ENCODE assay signal across 22 cellular contexts in genomic region chr5:120555345-120555744, GRCh38.
DNase-seq lines count a peak whose midpoint lies in the region; ATAC-seq, FAIRE-seq and TF ChIP-seq lines count a peak whose summit lies in the region.
"Had no signal": no experiment of that assay in that cellular context is flagged by ENCODE, and none has a peak within 500 bp of the region (broad histone marks: within the 10 kb centered on the region; RNA-seq: fewer than 3 reads in every experiment).

No MANE protein-coding gene starts in this region.

- no peak overlapping the region for H2BK120ac ChIP-seq in IMR-90 (ENCODE audit: low read depth, low read length)
- no peak overlapping the region for H2BK120ac ChIP-seq in H1 (replicated peaks; ENCODE audit: low read depth, low read length)

- intact Hi-C loops in IMR-90 (cut with micrococcal nuclease): loop anchor here (5.0 kb wide), 1 partner anchor 42 kb away; no protein-coding TSS in a partner anchor
- intact Hi-C loops in K562 (cut with micrococcal nuclease): no loop called here

- FAIRE-seq in K562 (lab: Jason Lieb, UNC) (peak; percentile 75), H1 (lab: Jason Lieb, UNC) (no peak)
- FAIRE-seq: A204.1, D721Med, G401.6, GM12891 had no signal

- no peak overlapping the region for H2BK12ac ChIP-seq in H1 (ENCODE audit: low read depth, low read length)

- H3K27me3 ChIP-seq in IMR-90 (ENCODE audit: control insufficient read depth, insufficient read depth, low read length): no peaks in the 10 kb centered on the region
- H3K27me3 ChIP-seq in K562 (ENCODE audit: control insufficient read depth in 2 of 2, insufficient read depth in 2 of 2, low read length in 2 of 2): no peaks in the 10 kb centered on the region
- no peaks in the 10 kb centered on the region for H3K27me3 ChIP-seq in H1 (replicated peaks in 1 of 4; ENCODE audit: control insufficient read depth in 3 of 4, extremely low read depth in 1 of 4, insufficient read depth in 3 of 4, low read length in 3 of 4)
- H3K27me3 ChIP-seq: BE2C, BLaER1 had no signal

- no peak overlapping the region for H3K27ac ChIP-seq in IMR-90 (ENCODE audit: insufficient read depth, low read length)
- peak overlapping the region; percentile 8; the same call in 1 of the 3 replicates for H3K27ac ChIP-seq in K562 (ENCODE audit: extremely low read depth, low read depth, low read length)
- H3K27ac ChIP-seq in H1 (ENCODE audit: low read depth, low read length): no peak overlapping the region
- H3K27ac ChIP-seq: BLaER1 had no signal

- H3K9me3 ChIP-seq in IMR-90 (ENCODE audit: control insufficient read depth, insufficient read depth, low read length): no peaks in the 10 kb centered on the region
- H3K9me3 ChIP-seq in K562 (replicated peaks; ENCODE audit: control insufficient read depth, insufficient read depth, low read depth, low read length): no peaks in the 10 kb centered on the region
- no peaks in the 10 kb centered on the region for H3K9me3 ChIP-seq in H1 (ENCODE audit: insufficient read depth in 2 of 2, low read depth in 1 of 2, low read length in 1 of 2)
- H3K9me3 ChIP-seq: BE2C, BLaER1, Caco-2 had no signal

- H3K79me1 ChIP-seq in IMR-90 (ENCODE audit: low read depth in 1 of 2, low read length in 2 of 2) (peaks cover 24 to 28% of the 10 kb centered on the region in 2 experiments), H1 (ENCODE audit: low read depth, low read length) (no peaks in the 10 kb centered on the region)

- H3K14ac ChIP-seq in IMR-90 (replicated peaks; ENCODE audit: low read depth, low read length) (no peak overlapping the region), H1 (ENCODE audit: insufficient read length) (no peak overlapping the region)

- H3K36me3 ChIP-seq in IMR-90 (ENCODE audit: control insufficient read depth, insufficient read depth, low read length): no peaks in the 10 kb centered on the region
- no peaks in the 10 kb centered on the region for H3K36me3 ChIP-seq in K562 (ENCODE audit: control insufficient read depth, insufficient read depth, low read length)
- no peaks in the 10 kb centered on the region for H3K36me3 ChIP-seq in H1 (ENCODE audit: control insufficient read depth in 2 of 4, insufficient read depth in 4 of 4, low read length in 3 of 4)
- H3K36me3 ChIP-seq: BE2C, BLaER1 had no signal

- H4K5ac ChIP-seq in IMR-90 (ENCODE audit: low read depth, low read length): peak overlapping the region; percentile 37; the same call in 1 of the 2 replicates
- no peak overlapping the region for H4K5ac ChIP-seq in H1 (ENCODE audit: insufficient read length, low read depth, low read length)

- POLR2A ChIA-PET in IMR-90 (lab: Charles Lee; ENCODE audit: unreplicated experiment): no interaction called here
- POLR2A ChIA-PET in K562 (lab: Yijun Ruan, JAX): no interaction called here
- POLR2A ChIA-PET in H1 (lab: Charles Lee; ENCODE audit: partially characterized antibody): no interaction called here

- H3K79me2 ChIP-seq in K562 (ENCODE audit: control insufficient read depth, insufficient read depth, low read length) (no peaks in the 10 kb centered on the region; the same call in 2 of the 3 replicates), H1 (ENCODE audit: control insufficient read depth in 1 of 2, insufficient read depth in 2 of 2, low read length in 2 of 2) (no peaks in the 10 kb centered on the region)

- no peak overlapping the region for H3K4me2 ChIP-seq in IMR-90 (ENCODE audit: low read depth, low read length)
- peak overlapping the region; percentile 7; the same call in 1 of the 2 replicates for H3K4me2 ChIP-seq in K562 (ENCODE audit: insufficient read depth, low read length)
- H3K4me2 ChIP-seq in H1 (ENCODE audit: insufficient read depth in 1 of 2, low read depth in 2 of 2, low read length in 2 of 2): no peak overlapping the region
- H3K4me2 ChIP-seq: BLaER1 had no signal

- CTCF ChIA-PET in IMR-90 (lab: Yijun Ruan, JAX): no interaction called here
- CTCF ChIA-PET in K562 (lab: Yijun Ruan, JAX; ENCODE audit: low intra/inter-chr PET ratio): interaction anchor here (0.7 kb wide), 1 partner anchor 35 kb away, joined by 6 read pairs; no protein-coding TSS in a partner anchor
- CTCF ChIA-PET in H1 (lab: Charles Lee; ENCODE audit: partially characterized antibody): interaction anchor here (0.6 to 1.1 kb wide), 3 partner anchors 24 to 1198 kb away, joined by 4 to 5 read pairs (median 4); no protein-coding TSS in a partner anchor

- no peak overlapping the region for H4K91ac ChIP-seq in IMR-90 (ENCODE audit: insufficient read depth, low read depth, low read length)
- H4K91ac ChIP-seq in H1 (replicated peaks; ENCODE audit: insufficient read length, low read length): no peak overlapping the region

- no peak for DNase-seq in IMR-90
- DNase-seq in K562 (ENCODE audit: extremely low read depth in 1 of 4, low spot score in 3 of 4): peak in 1 of 4 experiments; percentile 58
- no peak for DNase-seq in H1 (ENCODE audit: low read depth in 1 of 2, low spot score in 2 of 2)
- DNase-seq in HPDE6-E6E7 (ENCODE audit: extremely low spot score): no peak
- DNase-seq in cerebellum (ENCODE audit: low spot score): no peak
- DNase-seq in midbrain (lab: John Stamatoyannopoulos, UW): no peak
- DNase-seq: 8988T; ACHN; BE2C; C1 segment of cervical spinal cord; Caco-2; Calu3; CD4-positive, alpha-beta memory T cell; CD4-positive, CD25-positive, alpha-beta regulatory T cell; CD8-positive, alpha-beta memory T cell; DMS79 treated with DMSO at 0.1 percent for 48 hours; GF-D8 had no signal

- TF ChIP-seq RAD21 in IMR-90 (IDR thresholded peaks at IDR 0.05; ENCODE audit: low read length) (no peak), K562 (CRISPR knock-in tag; conservative IDR thresholded peaks at IDR 0.05 in 1 of 2, IDR thresholded peaks at IDR 0.05 in 1 of 2) (no peak), H1 (IDR thresholded peaks at IDR 0.05 in 1 of 2, conservative IDR thresholded peaks at IDR 0.05 in 1 of 2; ENCODE audit: low read depth in 2 of 2, low read length in 2 of 2) (no peak)

- TF ChIP-seq CTCF in IMR-90 (conservative IDR thresholded peaks at IDR 0.05; ENCODE audit: low read depth, low read length) (no peak), K562 (IDR thresholded peaks at IDR 0.05 in 2 of 3, conservative IDR thresholded peaks at IDR 0.05 in 1 of 3; ENCODE audit: insufficient read depth in 2 of 3, low read depth in 1 of 3, low read length in 3 of 3) (no peak), H1 (IDR thresholded peaks at IDR 0.05; ENCODE audit: control extremely low read depth in 1 of 3, insufficient read depth in 1 of 3, low read depth in 1 of 3, low read length in 3 of 3) (no peak)

- H2BK15ac ChIP-seq in IMR-90 (ENCODE audit: low read depth, low read length) (no peak overlapping the region), H1 (ENCODE audit: low read length) (no peak overlapping the region)

- H2AK9ac ChIP-seq in IMR-90 (replicated peaks; ENCODE audit: low read depth, low read length, poor library complexity): no peak overlapping the region

- TF ChIP-seq POLR2A in IMR-90 (IDR thresholded peaks at IDR 0.05; ENCODE audit: low read depth, low read length) (no peak), K562 (conservative IDR thresholded peaks at IDR 0.05) (no peak), H1 (IDR thresholded peaks at IDR 0.05; ENCODE audit: control extremely low read depth in 1 of 2, low read depth in 2 of 2, low read length in 2 of 2) (no peak)

- H3K4ac ChIP-seq in IMR-90 (ENCODE audit: low read depth, low read length) (no peak overlapping the region), H1 (replicated peaks; ENCODE audit: insufficient read length, low read depth, low read length) (no peak overlapping the region)

- H2AFZ ChIP-seq in IMR-90 (replicated peaks; ENCODE audit: low read length, poor library complexity) (no peak overlapping the region), K562 (ENCODE audit: low read depth, low read length) (peak overlapping the region; percentile 48; the same call in 1 of the 2 replicates), H1 (ENCODE audit: low read length) (0 out of 2 replicates have a peak overlapping the region, but pooled peaks have one; percentile 34)

- dilution Hi-C loops in IMR-90 (cut with HindIII; ENCODE audit: low sequenced_read_pairs, unreplicated experiment): no loop called here

- no peak overlapping the region for H2BK5ac ChIP-seq in IMR-90 (ENCODE audit: low read depth, low read length, poor library complexity, severe bottlenecking)
- H2BK5ac ChIP-seq in H1 (ENCODE audit: low read depth, low read length): no peak overlapping the region

- BruUV-seq in IMR-90 (replicated peaks; lab: Mats Ljungman, UMichigan) (no TSS peak), K562 (replicated peaks; lab: Mats Ljungman, UMichigan) (no TSS peak)

- ATAC-seq in IMR-90 (ENCODE audit: low read depth): no peak
- peak; percentile 88 for ATAC-seq in K562

- H3K23ac ChIP-seq in IMR-90 (ENCODE audit: low read depth, low read length): no peak overlapping the region
- no peak overlapping the region for H3K23ac ChIP-seq in H1 (ENCODE audit: insufficient read length)

- H3K9me1 ChIP-seq in IMR-90 (ENCODE audit: insufficient read depth, low read length): peaks cover 4% of the 10 kb centered on the region; the same call in 1 of the 2 replicates
- no peaks in the 10 kb centered on the region for H3K9me1 ChIP-seq in K562 (ENCODE audit: control insufficient read depth, insufficient read depth, low read length)

- H2BK20ac ChIP-seq in IMR-90 (ENCODE audit: low read depth, low read length): no peak overlapping the region
- no peak overlapping the region for H2BK20ac ChIP-seq in H1 (ENCODE audit: low read length)

- no peak overlapping the region for H3K18ac ChIP-seq in IMR-90 (ENCODE audit: low read depth, low read length)
- H3K18ac ChIP-seq in H1 (ENCODE audit: extremely low read depth, low read length): no peak overlapping the region

- no peaks in the 10 kb centered on the region for H3K23me2 ChIP-seq in H1 (ENCODE audit: low read depth, low read length)

- H3K9ac ChIP-seq in IMR-90 (ENCODE audit: low read depth, low read length) (no peak overlapping the region), K562 (ENCODE audit: insufficient read depth in 1 of 2, low read depth in 2 of 2, low read length in 2 of 2) (no peak overlapping the region), H1 (replicated peaks in 1 of 4; ENCODE audit: extremely low read depth in 1 of 4, low read depth in 3 of 4, low read length in 3 of 4) (no peak overlapping the region)
- H3K9ac ChIP-seq: BLaER1 had no signal

- H4K20me1 ChIP-seq in IMR-90 (ENCODE audit: insufficient read depth, low read length) (no peaks in the 10 kb centered on the region), K562 (replicated peaks; ENCODE audit: control insufficient read depth, insufficient read depth, low read length) (no peaks in the 10 kb centered on the region), H1 (replicated peaks in 1 of 2; ENCODE audit: control insufficient read depth in 1 of 2, insufficient read depth in 2 of 2, low read length in 2 of 2) (no peaks in the 10 kb centered on the region)
- H4K20me1 ChIP-seq: BLaER1 had no signal

- H2AK5ac ChIP-seq in IMR-90 (ENCODE audit: low read depth, low read length): no peak overlapping the region
- no peak overlapping the region for H2AK5ac ChIP-seq in H1 (ENCODE audit: low read depth, low read length)

- TF ChIP-seq EP300 in K562 (IDR thresholded peaks at IDR 0.05; ENCODE audit: low read length): peak; percentile 16; the same call in 1 of the 2 replicates
- no peak for TF ChIP-seq EP300 in H1 (IDR thresholded peaks at IDR 0.05; ENCODE audit: borderline replicate concordance in 1 of 2, low read depth in 2 of 2, low read length in 2 of 2)

- in situ Hi-C loops in IMR-90 (cut with MboI; ENCODE audit: low sequenced_read_pairs) (no loop called here), K562 (cut with MboI) (no loop called here)

- H3K4me1 ChIP-seq in IMR-90 (ENCODE audit: control insufficient read depth, insufficient read depth, low read length): 0 out of 2 replicates have a peak, but pooled peaks cover 2% of the 10 kb centered on the region
- H3K4me1 ChIP-seq in K562 (replicated peaks in 1 of 2; ENCODE audit: control insufficient read depth in 2 of 2, insufficient read depth in 2 of 2, low read length in 2 of 2): no peaks in the 10 kb centered on the region; a peak in 2 of 5 replicates
- H3K4me1 ChIP-seq in H1 (replicated peaks in 1 of 4; ENCODE audit: control insufficient read depth in 3 of 4, insufficient read depth in 4 of 4, low read length in 3 of 4): no peaks in the 10 kb centered on the region
- H3K4me1 ChIP-seq: BE2C, BLaER1, Caco-2 had no signal

- H4K8ac ChIP-seq in IMR-90 (ENCODE audit: low read depth in 2 of 2, low read length in 2 of 2): no peak overlapping the region
- no peak overlapping the region for H4K8ac ChIP-seq in H1 (ENCODE audit: extremely low read depth, insufficient read depth, low read length)

- H3K4me3 ChIP-seq in IMR-90 (ENCODE audit: insufficient read depth, low read depth, low read length): no peak overlapping the region
- H3K4me3 ChIP-seq in K562: no peak overlapping the region
- no peak overlapping the region for H3K4me3 ChIP-seq in H1 (ENCODE audit: extremely low read depth in 1 of 4, insufficient read depth in 2 of 4, low read depth in 3 of 4, low read length in 4 of 4)
- H3K4me3 ChIP-seq: BLaER1 had no signal

- 100% methylated on average over 1 of the region's 2 CpGs; no CpG with 5 or more reads in 1 of the 2 experiments for WGBS in IMR-90 (ENCODE audit: extremely low coverage in 2 of 2, insufficient read length in 1 of 2), 2 experiments
- 8% methylated on average over 2 of the region's 2 CpGs for WGBS in K562 (ENCODE audit: insufficient coverage, low coverage, missing lambda C conversion rate)
- 88% methylated on average over 2 of the region's 2 CpGs; no CpG with 5 or more reads in 1 of the 2 experiments for WGBS in H1 (ENCODE audit: extremely low coverage in 1 of 2, insufficient coverage in 1 of 2, insufficient read length in 1 of 2, insufficient replicate concordance in 2 of 2, low coverage in 1 of 2, low lambda C conversion rate in 2 of 2, missing lambda C conversion rate in 1 of 2), 2 experiments

- no peak overlapping the region for H3K56ac ChIP-seq in IMR-90 (ENCODE audit: extremely low read depth, insufficient read depth, low read length)
- no peak overlapping the region for H3K56ac ChIP-seq in H1 (replicated peaks; ENCODE audit: insufficient read length, low read depth, low read length)
